9 cellular contexts compared by ENCODE assay signal in genomic region chr11:125063429-125064043, GRCh38. TPM values are rescaled to one million over a fixed set of nuclear protein-coding genes. Genes with fewer than 3 reads are reported as not detected.
DNase-seq lines count a peak whose midpoint lies in the region; ATAC-seq and TF ChIP-seq lines count a peak whose summit lies in the region.
"Had no signal": no experiment of that assay in that cellular context is flagged by ENCODE, and none has a peak within 500 bp of the region (broad histone marks: within the 10 kb centered on the region; RNA-seq: fewer than 3 reads in every experiment).

No MANE protein-coding gene starts in this region.

- DNase-seq in SK-N-SH (no peak), WTC11 (ENCODE audit: low spot score) (peak; percentile 43), cardiac muscle cell (ENCODE audit: low read depth in 1 of 2, low spot score in 1 of 2) (peak in 1 of 2 donors; percentile 42), prostate gland (ENCODE audit: low spot score) (no peak), SIG-M5 (lab: John Stamatoyannopoulos, UW) (no peak)
- DNase-seq: DND-41 had no signal

- no peak for ATAC-seq in SK-N-SH treated with all-trans-retinoic acid at 6 μM for 48 hours
- ATAC-seq in HG02798 (IDR thresholded peaks at IDR 0.05; ENCODE audit: poor library complexity, unreplicated experiment) = peak; percentile 19
- ATAC-seq in WTC11 = peak; percentile 57
- ATAC-seq in HG03039 (IDR thresholded peaks at IDR 0.05; ENCODE audit: unreplicated experiment) = no peak

- H2AFZ ChIP-seq in SK-N-SH (ENCODE audit: low read depth) = peak overlapping the region; percentile 91

- H3K27me3 Mint-ChIP-seq in WTC11 (ENCODE audit: low read depth) = peaks cover 59% of the 10 kb centered on the region

- POLR2A ChIA-PET in SK-N-SH (lab: Yijun Ruan, JAX) (no interaction called here), WTC11 (lab: Charles Lee) (interaction anchor here (1.4 kb wide), 1 partner anchor 110 kb away, joined by 3 read pairs; the partner anchor contains the start of gene CCDC15)

- TF ChIP-seq CTCF in SK-N-SH (IDR thresholded peaks at IDR 0.05) (no peak), WTC11 (IDR thresholded peaks at IDR 0.05) (no peak), cardiac muscle cell (IDR thresholded peaks at IDR 0.05; ENCODE audit: low read depth, low read length) (no peak), prostate gland (IDR thresholded peaks at IDR 0.05) (no peak)

- TF ChIP-seq POLR2A in prostate gland (IDR thresholded peaks at IDR 0.05) = no peak

- H3K9ac ChIP-seq in SK-N-SH = peak overlapping the region; percentile 28; the same call in 1 of the 2 replicates

- no peaks in the 10 kb centered on the region for H4K20me1 ChIP-seq in SK-N-SH (ENCODE audit: insufficient read depth)

- H3K4me3 ChIP-seq in SK-N-SH (ENCODE audit: low read depth in 2 of 2, low read length in 1 of 2) = peak overlapping the region; percentile 64 to 67
- H3K4me3 ChIP-seq in cardiac muscle cell = peak overlapping the region; percentile 41
- peak overlapping the region; percentile 45 to 50 for H3K4me3 ChIP-seq in prostate gland

- no peaks in the 10 kb centered on the region for H3K36me3 Mint-ChIP-seq in WTC11

- H3K27me3 ChIP-seq in SK-N-SH (ENCODE audit: insufficient read depth) = no peaks in the 10 kb centered on the region
- peaks cover 65% of the 10 kb centered on the region for H3K27me3 ChIP-seq in cardiac muscle cell
- H3K27me3 ChIP-seq in prostate gland (replicated peaks; ENCODE audit: insufficient read depth) = no peaks in the 10 kb centered on the region

- no peak overlapping the region for H3K27ac Mint-ChIP-seq in WTC11

- no peaks in the 10 kb centered on the region for H3K79me2 ChIP-seq in SK-N-SH (ENCODE audit: insufficient read depth)

- TF ChIP-seq RAD21 in SK-N-SH (IDR thresholded peaks at IDR 0.05; ENCODE audit: low read length) = no peak

- CTCF ChIA-PET in SK-N-SH (lab: Yijun Ruan, JAX) (interaction anchor here (1.1 to 2.1 kb wide), 4 partner anchors 14 to 341 kb away, joined by 3 to 6 read pairs (median 4); no protein-coding TSS in a partner anchor), WTC11 (lab: Charles Lee) (interaction anchor here (0.8 to 2.1 kb wide), 12 partner anchors 12 to 366 kb away, joined by 3 to 14 read pairs (median 6); no protein-coding TSS in a partner anchor)

- H3K27ac ChIP-seq in SK-N-SH (ENCODE audit: low read depth in 2 of 2, low read length in 1 of 2) = no peak overlapping the region
- H3K27ac ChIP-seq in cardiac muscle cell = no peak overlapping the region
- peak overlapping the region; percentile 56 to 71 for H3K27ac ChIP-seq in prostate gland

- 47% methylated on average over 14 of the region's 38 CpGs for WGBS in SK-N-SH (ENCODE audit: low lambda C conversion rate)
- WGBS in prostate gland = 9% methylated on average over 37 of the region's 38 CpGs

- no peak for TF ChIP-seq EP300 in SK-N-SH (IDR thresholded peaks at IDR 0.05; ENCODE audit: borderline replicate concordance in 1 of 2, low read depth in 1 of 2, low read length in 1 of 2)

- H3F3A ChIP-seq in SK-N-SH (replicated peaks; ENCODE audit: insufficient read depth) = no peaks in the 10 kb centered on the region

- H3K9me3 Mint-ChIP-seq in WTC11 = no peaks in the 10 kb centered on the region

- peak overlapping the region; percentile 77 for H3K4me3 Mint-ChIP-seq in WTC11

- H3K9me3 ChIP-seq in SK-N-SH = no peaks in the 10 kb centered on the region
- no peaks in the 10 kb centered on the region for H3K9me3 ChIP-seq in cardiac muscle cell (ENCODE audit: low read depth)
- H3K9me3 ChIP-seq in prostate gland = no peaks in the 10 kb centered on the region

- intact Hi-C loops in prostate gland (cut with DNase I) = no loop called here

- H3K9me2 ChIP-seq in SK-N-SH = no peaks in the 10 kb centered on the region

- peak overlapping the region; percentile 86 for H3K4me2 ChIP-seq in SK-N-SH

- H3K4me1 ChIP-seq in SK-N-SH (ENCODE audit: control insufficient read depth in 1 of 2, insufficient read depth in 2 of 2, low read depth in 1 of 2, low read length in 1 of 2) = peaks cover 0 to 3% of the 10 kb centered on the region in 2 experiments; a peak in 1 of 4 replicates
- no peaks in the 10 kb centered on the region for H3K4me1 ChIP-seq in cardiac muscle cell (ENCODE audit: low read depth)
- H3K4me1 ChIP-seq in prostate gland (replicated peaks) = peaks cover 4% of the 10 kb centered on the region

- H3K36me3 ChIP-seq in SK-N-SH (replicated peaks in 1 of 2; ENCODE audit: control insufficient read depth in 1 of 2, insufficient read depth in 2 of 2, low read length in 1 of 2) (no peaks in the 10 kb centered on the region), cardiac muscle cell (no peaks in the 10 kb centered on the region), prostate gland (no peaks in the 10 kb centered on the region)

- H3K4me1 Mint-ChIP-seq in WTC11 = peaks cover 8% of the 10 kb centered on the region; the same call in 1 of the 2 replicates

TF ChIP-seq in SK-N-SH, 30 proteins besides CTCF, POLR2A, EP300 and RAD21 (continues in another document):
- TF ChIP-seq PBX3 (IDR thresholded peaks at IDR 0.05) = no peak

TF ChIP-seq in SK-N-SH treated with all-trans-retinoic acid at 6 μM for 48 hours, 23 proteins besides CTCF, POLR2A, EP300 and RAD21 (continues in another document):
- no peak for TF ChIP-seq ZC3H10 (CRISPR knock-in tag; IDR thresholded peaks at IDR 0.05)
- TF ChIP-seq PATZ1 (CRISPR knock-in tag; IDR thresholded peaks at IDR 0.05; ENCODE audit: borderline replicate concordance) = no peak
- TF ChIP-seq RARB (CRISPR knock-in tag; IDR thresholded peaks at IDR 0.05) = no peak
- TF ChIP-seq GLIS3 (CRISPR knock-in tag; IDR thresholded peaks at IDR 0.05) = no peak
- no peak for TF ChIP-seq SNAI2 (CRISPR knock-in tag; IDR thresholded peaks at IDR 0.05)
- TF ChIP-seq ZFP30 (CRISPR knock-in tag; IDR thresholded peaks at IDR 0.05) = no peak

TF ChIP-seq in WTC11, 78 proteins besides CTCF, POLR2A, EP300 and RAD21 (continues in another document):
- TF ChIP-seq JUN (CRISPR knock-in tag; IDR thresholded peaks at IDR 0.05) (no peak), FOXK1 (CRISPR knock-in tag; IDR thresholded peaks at IDR 0.05) (no peak), NR2C2 (CRISPR knock-in tag; IDR thresholded peaks at IDR 0.05) (no peak), ATF6 (CRISPR knock-in tag; IDR thresholded peaks at IDR 0.05) (no peak), ZNF423 (CRISPR knock-in tag; IDR thresholded peaks at IDR 0.05) (0 out of 2 replicates have a peak, but pooled peaks have one; percentile 1), NR1H2 (CRISPR knock-in tag; IDR thresholded peaks at IDR 0.05) (no peak), KAT7 (CRISPR knock-in tag; IDR thresholded peaks at IDR 0.05; ENCODE audit: borderline replicate concordance) (peak; percentile 38; the same call in 1 of the 2 replicates), TEAD1 (CRISPR knock-in tag; IDR thresholded peaks at IDR 0.05) (0 out of 2 replicates have a peak, but pooled peaks have one; percentile 5), IRF1 (CRISPR knock-in tag; IDR thresholded peaks at IDR 0.05) (no peak), ZNF263 (CRISPR knock-in tag; IDR thresholded peaks at IDR 0.05; ENCODE audit: low read depth) (no peak), HMGXB4 (CRISPR knock-in tag; IDR thresholded peaks at IDR 0.05) (no peak)

RNA-seq across cellular contexts. Expression of gene SLC37A2, which starts 0.4 kb away (rescaled TPM):
- polyA plus RNA-seq in SK-N-SH (2012; rRNA removed) (0.39 and 0.44 TPM in 2 replicates), cardiac muscle cell (0.22 and 0.98 TPM in 2 replicates)
- polyA plus RNA-seq in SK-N-SH (2012; cell fraction: cytosol; rRNA removed) = 0.12 and 0.21 TPM in 2 replicates
- polyA plus RNA-seq in SK-N-SH (2012; cell fraction: nucleus; rRNA removed) = 1.5 and 2.2 TPM in 2 replicates
- total RNA-seq in WTC11 (2021) (1.3 to 2.2 TPM (median 2.1 TPM) in 3 replicates), cardiac muscle cell (0.04 and 1.0 TPM in 2 replicates), prostate gland (10 to 100 TPM; 10.2 to 13.3 TPM)

RNA-seq across cellular contexts. Expression of gene TMEM218, which starts 47.9 kb away (rescaled TPM):
- polyA plus RNA-seq in SK-N-SH (2012; rRNA removed) = 34.8 and 36.2 TPM in 2 replicates
- polyA plus RNA-seq in SK-N-SH (2012; cell fraction: cytosol; rRNA removed) = 37.6 and 37.8 TPM in 2 replicates
- polyA plus RNA-seq in SK-N-SH (2012; cell fraction: nucleus; rRNA removed) = 36.5 and 56.6 TPM in 2 replicates
- 10.3 to 12.4 TPM (median 11.0 TPM) in 3 replicates for total RNA-seq in WTC11 (2021)
- total RNA-seq in cardiac muscle cell = 21.3 and 23.4 TPM in 2 replicates
- 26.8 and 33.8 TPM in 2 replicates for polyA plus RNA-seq in cardiac muscle cell
- total RNA-seq in prostate gland = 10 to 100 TPM; 17.7 to 33.5 TPM

Comparison
In these comparisons a context has a peak if more than half of its experiments do, and no peak if none do; other contexts are left out.
1. H3K27ac ChIP-seq: peak in prostate gland (2 of 2); none in SK-N-SH (0 of 2) and cardiac muscle cell (single experiment).
2. ATAC-seq: peak in HG02798 (single experiment) and WTC11 (single experiment); none in SK-N-SH treated with all-trans-retinoic acid at 6 μM for 48 hours (single experiment) and HG03039 (single experiment).
3. Of the 6 proteins assayed by ChIP-seq in both WTC11 and SK-N-SH: peak only in WTC11: MAX; only in SK-N-SH: none; in both: none; in neither: 5.
4. Peak in every context shown above with its lines, with median percentiles within 50 percentile points of each other: H3K4me3 ChIP-seq.